ENCODE assay signal across 9 cellular contexts in genomic region chr12:57563358-57563757, GRCh38. TPM values are rescaled to one million over a fixed set of nuclear protein-coding genes. Genes with fewer than 3 reads are reported as not detected.
"Had no signal": no experiment of that assay in that cellular context is flagged by ENCODE, and none has a peak within 500 bp of the region (broad histone marks: within the 10 kb centered on the region; RNA-seq: fewer than 3 reads in every experiment).

No MANE protein-coding gene starts in this region.

- H3K4me3 ChIP-seq: K562 had no signal

- H3K27ac ChIP-seq: HL-60 had no signal

- ATAC-seq: HepG2, K562 had no signal

- DNase-seq: IMR-90, KBM-7, KG1 had no signal

RNA-seq across cellular contexts. Expression of gene KIF5A, which starts 13.5 kb away (rescaled TPM):
- total RNA-seq: HT-29, HT1080 had no signal
- polyA plus RNA-seq: IgD-negative memory B cell had no signal

RNA-seq across cellular contexts. Expression of gene DTX3, which starts 41.3 kb away (rescaled TPM):
- total RNA-seq: HT-29 had no signal
